Comparison of ENCODE assay signal across 11 cellular contexts in the genomic region with DNA sequence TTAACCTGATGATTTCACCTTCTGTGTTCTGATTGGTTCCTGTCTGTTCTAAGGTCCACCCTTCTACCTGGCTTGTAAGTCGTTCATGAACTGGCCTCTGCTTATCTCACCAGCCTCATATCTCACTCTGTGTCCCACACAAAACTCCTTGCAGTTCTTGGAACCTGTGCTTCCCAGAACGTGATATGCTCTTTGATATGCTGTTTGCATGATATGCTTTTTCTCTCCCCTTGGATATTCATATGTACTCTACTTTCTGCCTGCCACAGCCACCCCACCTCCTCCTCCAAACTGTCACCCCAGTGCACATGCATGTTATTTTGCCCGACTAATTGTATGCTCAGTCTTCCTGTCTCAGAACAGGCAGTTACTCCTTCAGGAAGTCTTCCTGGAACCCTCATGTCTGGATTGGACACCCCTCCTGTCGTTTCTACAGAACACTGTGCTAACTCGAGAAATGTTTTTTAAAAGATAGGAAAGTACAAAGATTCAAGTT. TPM values are rescaled to one million over a fixed set of nuclear protein-coding genes. Genes with fewer than 3 reads are reported as not detected.
A peak's percentile ranks its signal among the peaks of the same experiment; 100 is the strongest.
DNase-seq lines count a peak whose midpoint lies in the region; ATAC-seq, FAIRE-seq and TF ChIP-seq lines count a peak whose summit lies in the region.
"Had no signal": no experiment of that assay in that cellular context is flagged by ENCODE, and none has a peak within 500 bp of the region (broad histone marks: within the 10 kb centered on the region; RNA-seq: fewer than 3 reads in every experiment).

No MANE protein-coding gene starts in this region.

- DNase-seq in activated CD4-positive, alpha-beta T cell treated with anti-CD3 and anti-CD28 coated beads, Interleukin-2, amount 10 ng/mL, durations not matched to agents 7 days and 5 days: no peak
- no peak for DNase-seq in activated CD4-positive, alpha-beta T cell treated with anti-CD3 and anti-CD28 coated beads for 48 hours
- DNase-seq in K562 (ENCODE audit: extremely low read depth in 1 of 4, low spot score in 3 of 4) (peak; percentile 66 to 91 (median 81)), lower lobe of right lung (no peak), thoracic aorta (ENCODE audit: low spot score) (no peak), cortex of kidney (lab: John Stamatoyannopoulos, UW) (no peak), GM12892 (ENCODE audit: insufficient read length) (no peak)
- DNase-seq: AML-193, foreskin melanocyte, NCI-H774 had no signal

- FAIRE-seq in K562 (lab: Jason Lieb, UNC) (peak; percentile 97), GM12892 (lab: Jason Lieb, UNC) (no peak)

- H3K4me1 ChIP-seq in K562 (replicated peaks in 1 of 2; ENCODE audit: control insufficient read depth in 2 of 2, insufficient read depth in 2 of 2, low read length in 2 of 2) (peaks cover 4 to 33% of the 10 kb centered on the region in 2 experiments), lower lobe of right lung (peaks cover 38% of the 10 kb centered on the region), thoracic aorta (ENCODE audit: control insufficient read depth in 1 of 2, low read depth in 2 of 2) (peaks cover 18 to 25% of the 10 kb centered on the region in 2 donors)

- TF ChIP-seq EP300 in K562 (IDR thresholded peaks at IDR 0.05; ENCODE audit: low read length): peak; percentile 91

- H3K4me2 ChIP-seq in K562 (ENCODE audit: insufficient read depth, low read length): peak overlapping the region; percentile 91

- intact Hi-C loops in K562 (cut with micrococcal nuclease) (no loop called here), lower lobe of right lung (cut with DNase I) (no loop called here)

- H3K4me3 ChIP-seq in K562 (peak overlapping the region; percentile 98), lower lobe of right lung (peak overlapping the region; percentile 97), thoracic aorta (peak overlapping the region; percentile 99)

- peak overlapping the region; percentile 98 for H3K27ac ChIP-seq in K562 (ENCODE audit: extremely low read depth, low read depth, low read length)
- peak overlapping the region; percentile 99 for H3K27ac ChIP-seq in lower lobe of right lung
- peak overlapping the region; percentile 99 to 100 for H3K27ac ChIP-seq in thoracic aorta

- H3K9me3 Mint-ChIP-seq in activated CD4-positive, alpha-beta T cell treated with anti-CD3 and anti-CD28 coated beads, Interleukin-2, amount 10 ng/mL, durations not matched to agents 7 days and 5 days: no peaks in the 10 kb centered on the region

- H4K20me1 ChIP-seq in K562 (replicated peaks; ENCODE audit: control insufficient read depth, insufficient read depth, low read length): 0 out of 2 replicates have a peak, but pooled peaks cover under 1% of the 10 kb centered on the region

- TF ChIP-seq RAD21 in K562 (CRISPR knock-in tag; conservative IDR thresholded peaks at IDR 0.05 in 1 of 2, IDR thresholded peaks at IDR 0.05 in 1 of 2): peak in 1 of 2 experiments; percentile 7; a peak in 1 of 4 replicates

- WGBS in K562 (ENCODE audit: insufficient coverage, low coverage, missing lambda C conversion rate): 0% methylated on average over 5 of the region's 5 CpGs

- H3K4me3 Mint-ChIP-seq in activated CD4-positive, alpha-beta T cell treated with anti-CD3 and anti-CD28 coated beads, Interleukin-2, amount 10 ng/mL, durations not matched to agents 7 days and 5 days: peak overlapping the region; percentile 4

- H2AFZ ChIP-seq in K562 (ENCODE audit: low read depth, low read length): peak overlapping the region; percentile 72; the same call in 1 of the 2 replicates

- H3K79me2 ChIP-seq in K562 (ENCODE audit: control insufficient read depth, insufficient read depth, low read length): peaks cover 69% of the 10 kb centered on the region

- peaks cover 9% of the 10 kb centered on the region for H3K36me3 Mint-ChIP-seq in activated CD4-positive, alpha-beta T cell treated with anti-CD3 and anti-CD28 coated beads, Interleukin-2, amount 10 ng/mL, durations not matched to agents 7 days and 5 days (ENCODE audit: low read depth)

- peak overlapping the region; percentile 79 to 87; a peak in 3 of 4 replicates for H3K9ac ChIP-seq in K562 (ENCODE audit: insufficient read depth in 1 of 2, low read depth in 2 of 2, low read length in 2 of 2)

- ATAC-seq in K562 (peak; percentile 70), lower lobe of right lung (peak; percentile 35 to 58), thoracic aorta (ENCODE audit: insufficient number of reproducible peaks, low FRiP score, low read depth) (no peak), HG03039 (IDR thresholded peaks at IDR 0.05; ENCODE audit: unreplicated experiment) (no peak)

- no peaks in the 10 kb centered on the region for H3K9me1 ChIP-seq in K562 (ENCODE audit: control insufficient read depth, insufficient read depth, low read length)

- no TSS peak for BruUV-seq in K562 (replicated peaks; lab: Mats Ljungman, UMichigan)

- POLR2A ChIA-PET in activated CD4-positive, alpha-beta T cell treated with anti-CD3 and anti-CD28 coated beads, Interleukin-2, amount 10 ng/mL, durations not matched to agents 7 days and 5 days (lab: Charles Lee): no interaction called here
- POLR2A ChIA-PET in K562 (lab: Yijun Ruan, JAX): interaction anchor here (1.0 to 1.4 kb wide), 3 partner anchors 10 to 84 kb away, joined by 3 to 5 read pairs (median 3); a partner anchor contains a TSS

- H3K36me3 ChIP-seq in K562 (ENCODE audit: control insufficient read depth, insufficient read depth, low read length) (peaks cover 10% of the 10 kb centered on the region; the same call in 2 of the 3 replicates), lower lobe of right lung (no peaks in the 10 kb centered on the region), thoracic aorta (no peaks in the 10 kb centered on the region)

- TF ChIP-seq CTCF in K562 (IDR thresholded peaks at IDR 0.05 in 2 of 3, conservative IDR thresholded peaks at IDR 0.05 in 1 of 3; ENCODE audit: insufficient read depth in 2 of 3, low read depth in 1 of 3, low read length in 3 of 3) (no peak), lower lobe of right lung (IDR thresholded peaks at IDR 0.05) (no peak), thoracic aorta (IDR thresholded peaks at IDR 0.05) (no peak)

- peaks cover 35% of the 10 kb centered on the region for H3K4me1 Mint-ChIP-seq in activated CD4-positive, alpha-beta T cell treated with anti-CD3 and anti-CD28 coated beads, Interleukin-2, amount 10 ng/mL, durations not matched to agents 7 days and 5 days

- in situ Hi-C loops in K562 (cut with MboI): loop anchor here (10.0 kb wide), 1 partner anchor 45 kb away; no protein-coding TSS in a partner anchor

- H3K27ac Mint-ChIP-seq in activated CD4-positive, alpha-beta T cell treated with anti-CD3 and anti-CD28 coated beads, Interleukin-2, amount 10 ng/mL, durations not matched to agents 7 days and 5 days: no peak overlapping the region

- H3K9me3 ChIP-seq in K562 (replicated peaks; ENCODE audit: control insufficient read depth, insufficient read depth, low read depth, low read length): no peaks in the 10 kb centered on the region
- no peaks in the 10 kb centered on the region for H3K9me3 ChIP-seq in lower lobe of right lung
- no peaks in the 10 kb centered on the region for H3K9me3 ChIP-seq in thoracic aorta

- H3K27me3 ChIP-seq in K562 (ENCODE audit: control insufficient read depth in 2 of 2, insufficient read depth in 2 of 2, low read length in 2 of 2) (no peaks in the 10 kb centered on the region), lower lobe of right lung (ENCODE audit: low read depth) (no peaks in the 10 kb centered on the region), thoracic aorta (replicated peaks; ENCODE audit: insufficient read depth) (no peaks in the 10 kb centered on the region)

- H3K27me3 Mint-ChIP-seq in activated CD4-positive, alpha-beta T cell treated with anti-CD3 and anti-CD28 coated beads, Interleukin-2, amount 10 ng/mL, durations not matched to agents 7 days and 5 days: peaks cover 5% of the 10 kb centered on the region

- CTCF ChIA-PET in activated CD4-positive, alpha-beta T cell treated with anti-CD3 and anti-CD28 coated beads, Interleukin-2, amount 10 ng/mL, durations not matched to agents 7 days and 5 days (lab: Charles Lee): interaction anchor here (0.7 to 3.7 kb wide), 3 partner anchors 12 to 109 kb away, joined by 3 to 16 read pairs (median 7); a partner anchor contains a TSS
- CTCF ChIA-PET in K562 (lab: Yijun Ruan, JAX; ENCODE audit: low intra/inter-chr PET ratio): no interaction called here

- TF ChIP-seq POLR2A in K562 (conservative IDR thresholded peaks at IDR 0.05): 0 out of 2 replicates have a peak, but pooled peaks have one; percentile 56
- no peak for TF ChIP-seq POLR2A in GM12892 (IDR thresholded peaks at IDR 0.05; ENCODE audit: low read depth, low read length)

RNA-seq across cellular contexts. Expression of a gene that starts 1.9 kb away (rescaled TPM):
- 10 to 100 TPM; 24.9 to 26.5 TPM for total RNA-seq in activated CD4-positive, alpha-beta T cell treated with anti-CD3 and anti-CD28 coated beads, Interleukin-2, amount 10 ng/mL, durations not matched to agents 7 days and 5 days
- 30.8 and 81.8 TPM in 2 replicates for total RNA-seq in K562 (2011; cell fraction: chromatin; rRNA removed; ENCODE audit: low replicate concordance)
- 74.2 and 84.7 TPM in 2 replicates for total RNA-seq in K562 (2011; cell fraction: nucleolus; rRNA removed)
- 65.3 and 65.6 TPM in 2 replicates for total RNA-seq in K562 (2011; cell fraction: nucleoplasm; rRNA removed)
- total RNA-seq in K562 (2014; rRNA removed) (11.1 and 14.2 TPM in 2 replicates), K562 (2014; rRNA removed; fragmentation: Illumina TruSeq; extraction: Trizol) (5.1 and 5.5 TPM in 2 replicates), K562 (2015; rRNA removed; fragmentation: Illumina TruSeq; extraction: Trizol) (5.2 and 5.4 TPM in 2 replicates), K562 (2021) (27.0 and 28.5 TPM in 2 replicates), lower lobe of right lung (37.0 TPM), thoracic aorta (10 to 100 TPM; 55.6 to 59.2 TPM)
- polyA plus RNA-seq in K562 (2011; rRNA removed) (10.9 and 13.3 TPM in 2 replicates), K562 (2014; fragmentation: Illumina TruSeq; extraction: Trizol) (17.8 and 18.5 TPM in 2 replicates), K562 (2014; fragmentation: Nextera tagmentation; extraction: Ambion mirVana) (1 to 10 TPM; 4.4 to 4.9 TPM), K562 (2014; rRNA removed) (12.9 and 15.3 TPM in 2 replicates)
- polyA plus RNA-seq in K562 (2011; cell fraction: cytosol; rRNA removed): 14.2 and 21.9 TPM in 2 replicates
- 11.7 and 18.8 TPM in 2 replicates for polyA plus RNA-seq in K562 (2011; cell fraction: nucleus; rRNA removed)
- polyA plus RNA-seq in K562 (2012): 14.6 and 21.0 TPM in 2 replicates
- polyA minus RNA-seq in K562 (2011; rRNA and poly(A)+ RNA removed): 16.3 and 19.5 TPM in 2 replicates
- polyA minus RNA-seq in K562 (2011; cell fraction: cytosol; rRNA and poly(A)+ RNA removed): 18.0 and 19.1 TPM in 2 replicates
- 20.5 and 25.3 TPM in 2 replicates for polyA minus RNA-seq in K562 (2011; cell fraction: nucleus; rRNA and poly(A)+ RNA removed)
- 2.7 TPM for polyA plus RNA-seq in GM12892 (2012; ENCODE audit: missing spikeins)

RNA-seq across cellular contexts. Expression of a gene that starts 13.5 kb away (rescaled TPM):
- total RNA-seq in activated CD4-positive, alpha-beta T cell treated with anti-CD3 and anti-CD28 coated beads, Interleukin-2, amount 10 ng/mL, durations not matched to agents 7 days and 5 days: under 1 TPM; 0.22 to 0.27 TPM
- total RNA-seq in K562 (2011; cell fraction: chromatin; rRNA removed; ENCODE audit: low replicate concordance): 0.30 and 3.4 TPM in 2 replicates
- total RNA-seq in K562 (2011; cell fraction: nucleolus; rRNA removed): 0.33 and 0.92 TPM in 2 replicates
- 1.1 and 1.2 TPM in 2 replicates for total RNA-seq in K562 (2011; cell fraction: nucleoplasm; rRNA removed)
- total RNA-seq in K562 (2014; rRNA removed) (0.45 and 2.0 TPM in 2 replicates), K562 (2014; rRNA removed; fragmentation: Illumina TruSeq; extraction: Trizol) (0.98 and 1.2 TPM in 2 replicates), K562 (2015; rRNA removed; fragmentation: Illumina TruSeq; extraction: Trizol) (0.54 and 0.68 TPM in 2 replicates), K562 (2021) (0.60 and 0.69 TPM in 2 replicates), lower lobe of right lung (1.1 TPM), thoracic aorta (under 1 TPM; 0.35 to 0.68 TPM)
- polyA plus RNA-seq in K562 (2011; rRNA removed) (0.62 and 1.2 TPM in 2 replicates), K562 (2014; fragmentation: Illumina TruSeq; extraction: Trizol) (0.71 and 0.72 TPM in 2 replicates), K562 (2014; fragmentation: Nextera tagmentation; extraction: Ambion mirVana) (under 1 TPM; 0.08 to 0.52 TPM), K562 (2014; rRNA removed) (0.42 and 1.0 TPM in 2 replicates)
- 0.06 and 0.22 TPM in 2 replicates for polyA plus RNA-seq in K562 (2011; cell fraction: cytosol; rRNA removed)
- polyA plus RNA-seq in K562 (2011; cell fraction: nucleus; rRNA removed): 1.4 and 1.5 TPM in 2 replicates
- polyA plus RNA-seq in K562 (2012): 0.51 and 1.7 TPM in 2 replicates
- 0.88 and 1.3 TPM in 2 replicates for polyA minus RNA-seq in K562 (2011; rRNA and poly(A)+ RNA removed)
- 0.48 and 0.91 TPM in 2 replicates for polyA minus RNA-seq in K562 (2011; cell fraction: cytosol; rRNA and poly(A)+ RNA removed)
- polyA minus RNA-seq in K562 (2011; cell fraction: nucleus; rRNA and poly(A)+ RNA removed): 0.40 and 1.3 TPM in 2 replicates
- 0.19 TPM for polyA plus RNA-seq in GM12892 (2012; ENCODE audit: missing spikeins)

Comparison
In these comparisons a context has a peak if more than half of its experiments do, and no peak if none do; other contexts are left out.
1. DNase-seq: peak in K562 (4 of 4); none in activated CD4-positive, alpha-beta T cell treated with anti-CD3 and anti-CD28 coated beads, Interleukin-2, amount 10 ng/mL, durations not matched to agents 7 days and 5 days (single experiment), activated CD4-positive, alpha-beta T cell treated with anti-CD3 and anti-CD28 coated beads for 48 hours (single experiment), lower lobe of right lung (single experiment), thoracic aorta (single experiment), cortex of kidney (single experiment) and GM12892 (single experiment).
2. ATAC-seq: peak in K562 (single experiment) and lower lobe of right lung (2 of 2); none in thoracic aorta (single experiment) and HG03039 (single experiment).
3. Peak in every context shown above with its lines, with median percentiles within 50 percentile points of each other: H3K27ac ChIP-seq and H3K4me3 ChIP-seq.